In the genomic region with DNA sequence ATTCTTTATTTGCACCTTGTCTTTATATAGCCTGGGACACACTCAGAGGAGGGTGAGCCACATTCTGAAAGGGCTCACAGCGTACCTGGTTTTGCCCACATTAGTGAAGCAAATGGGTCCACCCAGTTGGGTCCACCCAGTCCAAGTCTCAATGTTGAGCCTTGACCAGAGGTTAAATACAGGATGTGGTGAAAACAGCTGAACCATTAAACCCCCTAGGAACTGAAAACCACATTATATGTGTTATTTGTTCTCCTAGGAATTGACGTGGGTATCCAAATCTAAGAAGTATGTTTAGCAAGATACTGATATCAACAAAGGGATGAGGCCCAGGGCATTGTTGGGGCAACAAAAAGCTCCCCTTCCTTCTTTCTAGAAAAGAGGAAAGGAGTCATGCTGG, we compare ENCODE assay signal across 32 cellular contexts.
"Had no signal": no experiment of that assay in that cellular context is flagged by ENCODE, and none has a peak within 500 bp of the region (broad histone marks: within the 10 kb centered on the region; RNA-seq: fewer than 3 reads in every experiment).

No MANE protein-coding gene starts in this region.

- H3K27ac Mint-ChIP-seq: activated B cell treated with CpG ODN at 0.5 μM for 24 hours; activated CD4-positive, alpha-beta memory T cell treated with anti-CD3 and anti-CD28 coated beads for 36 hours; activated naive CD8-positive, alpha-beta T cell treated with anti-CD3 and anti-CD28 coated beads for 36 hours had no signal

- H3K36me3 ChIP-seq: breast epithelium had no signal

- H3K4me3 ChIP-seq: breast epithelium had no signal

- H3K4me3 Mint-ChIP-seq: activated B cell treated with CpG ODN at 0.5 μM for 24 hours; activated CD4-positive, alpha-beta memory T cell treated with anti-CD3 and anti-CD28 coated beads for 36 hours; activated naive CD8-positive, alpha-beta T cell treated with anti-CD3 and anti-CD28 coated beads for 36 hours; activated T-cell treated with anti-CD3 and anti-CD28 coated beads, Interleukin-2, amount 50 U/mL, for 4 hours had no signal

- H3K36me3 Mint-ChIP-seq: activated CD4-positive, alpha-beta memory T cell treated with anti-CD3 and anti-CD28 coated beads for 36 hours; activated naive CD8-positive, alpha-beta T cell treated with anti-CD3 and anti-CD28 coated beads for 36 hours had no signal

- DNase-seq: activated B cell treated with CpG ODN at 0.5 μM for 24 hours; activated CD4-positive, alpha-beta memory T cell treated with anti-CD3 and anti-CD28 coated beads for 36 hours; activated CD4-positive, alpha-beta T cell treated with anti-CD3 and anti-CD28 coated beads for 4 hours; activated CD4-positive, alpha-beta T cell treated with anti-CD3 and anti-CD28 coated beads, Interleukin-2, amount 50 U/mL, for 1 hour; activated CD4-positive, CD25-positive, alpha-beta regulatory T cell treated with anti-CD3 and anti-CD28 coated beads, Interleukin-2, amount 50 U/mL, for 72 hours; activated CD8-positive, alpha-beta memory T cell treated with anti-CD3 and anti-CD28 coated beads, Interleukin-2, amount 50 U/mL, for 4 hours; activated effector memory CD4-positive, alpha-beta T cell treated with anti-CD3 and anti-CD28 coated beads, Interleukin-2, amount 50 U/mL, for 16 hours; activated naive CD4-positive, alpha-beta T cell; activated naive CD4-positive, alpha-beta T cell treated with anti-CD3 and anti-CD28 coated beads, Interleukin-2, amount 50 U/mL, for 16 hours; activated naive CD8-positive, alpha-beta T cell treated with anti-CD3 and anti-CD28 coated beads for 36 hours; activated T-cell treated with anti-CD3 and anti-CD28 coated beads for 4 hours; activated T-cell treated with anti-CD3 and anti-CD28 coated beads, Interleukin-2, amount 50 U/mL, for 4 hours; amniotic stem cell; aorta; NCI-H1048; NCI-H1105 treated with DMSO at 0.1 percent for 48 hours; NCI-H1436; NCI-H187; NCI-H2029 treated with DMSO at 0.1 percent for 48 hours; NCI-H2107; NCI-H2171; NCI-H510A; NCI-H526; NCI-H748 treated with DMSO at 0.1 percent for 48 hours; OCI-M1; Right ventricle myocardium superior; SW 1271; T-helper 1 cell; T-helper 2 cell; T-helper 9 cell had no signal

- ATAC-seq: activated T-cell treated with anti-CD3 and anti-CD28 coated beads, Interleukin-2, amount 50 U/mL, for 4 hours had no signal

- H3K4me1 Mint-ChIP-seq: activated naive CD8-positive, alpha-beta T cell treated with anti-CD3 and anti-CD28 coated beads for 36 hours had no signal

- H3K9me3 ChIP-seq: breast epithelium had no signal

- H3K4me1 ChIP-seq: breast epithelium had no signal

- H3K27me3 ChIP-seq: breast epithelium had no signal

- H3K27ac ChIP-seq: breast epithelium, VCaP had no signal
